Comparison of ENCODE assay signal across 15 cellular contexts in the genomic region with DNA sequence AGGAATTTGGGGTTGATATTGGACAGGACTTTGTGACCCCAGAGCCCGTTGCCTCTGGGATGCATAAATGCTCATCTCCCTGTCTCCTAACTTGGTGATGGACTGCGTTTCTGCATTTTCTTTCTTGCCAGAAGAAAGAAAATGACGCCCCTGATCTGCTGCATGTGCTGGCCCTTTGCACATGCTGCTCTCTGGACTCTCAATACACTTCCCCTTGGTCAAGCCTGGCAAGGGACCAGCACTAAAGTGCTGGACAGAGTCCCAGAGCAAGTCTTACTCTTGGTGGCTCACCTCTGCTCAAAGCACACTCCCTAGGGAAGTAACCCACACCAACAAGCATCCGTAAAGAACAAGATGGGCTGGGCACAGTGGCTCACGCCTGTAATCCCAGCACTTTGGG. TPM values are rescaled to one million over a fixed set of nuclear protein-coding genes. Genes with fewer than 3 reads are reported as not detected.
DNase-seq lines count a peak whose midpoint lies in the region; ATAC-seq and TF ChIP-seq lines count a peak whose summit lies in the region.
"Had no signal": no experiment of that assay in that cellular context is flagged by ENCODE, and none has a peak within 500 bp of the region (broad histone marks: within the 10 kb centered on the region; RNA-seq: fewer than 3 reads in every experiment).

No MANE protein-coding gene starts in this region.

- peaks cover 38% of the 10 kb centered on the region for H3K4me1 Mint-ChIP-seq in GM23338

- H3K4me1 ChIP-seq in GM23338 (ENCODE audit: insufficient read depth) (peaks cover 28% of the 10 kb centered on the region), Peyer's patch (peaks cover 0 to 91% (median 18%) of the 10 kb centered on the region in 4 donors), rectal smooth muscle tissue (ENCODE audit: control insufficient read depth, insufficient read depth, low read length) (peaks cover 50% of the 10 kb centered on the region), mesendoderm (ENCODE audit: control insufficient read depth, low read depth, low read length) (peaks cover 3% of the 10 kb centered on the region)

- no peak overlapping the region for H4K8ac ChIP-seq in mesendoderm (ENCODE audit: low read depth, low read length)

- H3K36me3 ChIP-seq in GM23338 (ENCODE audit: insufficient read depth): peaks cover 10% of the 10 kb centered on the region; the same call in 1 of the 2 replicates
- H3K36me3 ChIP-seq in Peyer's patch: peaks cover 0 to 67% (median 0%) of the 10 kb centered on the region in 3 donors
- peaks cover 25% of the 10 kb centered on the region for H3K36me3 ChIP-seq in rectal smooth muscle tissue (ENCODE audit: control insufficient read depth, insufficient read depth, low read length)
- peaks cover 4% of the 10 kb centered on the region for H3K36me3 ChIP-seq in mesendoderm (ENCODE audit: control insufficient read depth, insufficient read depth, low read length)

- H3K4ac ChIP-seq in mesendoderm (ENCODE audit: low read depth, low read length): no peak overlapping the region

- H3K4me3 ChIP-seq in GM23338 (no peak overlapping the region), Peyer's patch (no peak overlapping the region), rectal smooth muscle tissue (ENCODE audit: low read length) (no peak overlapping the region), mesendoderm (ENCODE audit: low read length) (no peak overlapping the region)

- DNase-seq in GM23338 (ENCODE audit: low spot score): no peak
- DNase-seq in Peyer's patch: no peak
- peak; percentile 60 for DNase-seq in fibroblast of gingiva (ENCODE audit: low read depth)
- no peak for DNase-seq in DMS53 (lab: John Stamatoyannopoulos, UW)
- DNase-seq in mesendoderm: no peak
- DNase-seq in NCI-H446 (lab: John Stamatoyannopoulos, UW): no peak
- DNase-seq: activated effector memory CD4-positive, alpha-beta T cell treated with Interleukin-2 at 50 U/mL for 16 hours; H7; head of caudate nucleus; NCI-H226; stimulated activated CD8-positive, alpha-beta memory T cell treated with anti-CD3 and anti-CD28 coated beads, Interleukin-4, amount 100 ng/mL, for 48 hours had no signal

- peaks cover 21% of the 10 kb centered on the region for H4K20me1 ChIP-seq in GM23338 (replicated peaks; ENCODE audit: insufficient read depth)

- no peak overlapping the region for H4K5ac ChIP-seq in mesendoderm (ENCODE audit: low read length)

- H3K27me3 Mint-ChIP-seq in GM23338 (ENCODE audit: insufficient read depth, low read depth, poor library complexity): peaks cover 7% of the 10 kb centered on the region
- H3K27me3 Mint-ChIP-seq: dendritic cell treated with granulocyte-macrophage colony-stimulating factor and Interleukin-4, amounts not matched to agents 40 ng/mL and 50 ng/mL, for 4 days had no signal

- H3F3A ChIP-seq in GM23338 (replicated peaks; ENCODE audit: low read depth): no peaks in the 10 kb centered on the region

- no peak for TF ChIP-seq CTCF in GM23338 (conservative IDR thresholded peaks at IDR 0.05; ENCODE audit: low read depth in 2 of 2)
- TF ChIP-seq CTCF in Peyer's patch (IDR thresholded peaks at IDR 0.05): no peak

- H3K18ac ChIP-seq in mesendoderm (ENCODE audit: low read length): no peak overlapping the region

- TF ChIP-seq POLR2A in Peyer's patch (IDR thresholded peaks at IDR 0.05): no peak

- no peak overlapping the region for H2BK120ac ChIP-seq in mesendoderm (ENCODE audit: low read depth, low read length)

- no peak overlapping the region for H3K56ac ChIP-seq in mesendoderm (ENCODE audit: low read length)

- H2BK15ac ChIP-seq in mesendoderm (replicated peaks; ENCODE audit: low read depth): no peak overlapping the region

- H2BK5ac ChIP-seq in mesendoderm (ENCODE audit: low read length): no peak overlapping the region

- peaks cover 91% of the 10 kb centered on the region for H3K79me2 ChIP-seq in GM23338 (replicated peaks; ENCODE audit: insufficient read depth)
- peaks cover 74% of the 10 kb centered on the region for H3K79me2 ChIP-seq in mesendoderm (ENCODE audit: control insufficient read depth, insufficient read depth, low read length)

- H3K9me2 ChIP-seq in GM23338 (ENCODE audit: insufficient read depth): no peaks in the 10 kb centered on the region

- H3K23ac ChIP-seq in mesendoderm (ENCODE audit: low read length): no peak overlapping the region

- ATAC-seq in GM23338: no peak
- ATAC-seq in HG02852 (IDR thresholded peaks at IDR 0.05; ENCODE audit: unreplicated experiment): no peak

- no peak overlapping the region for H3K4me3 Mint-ChIP-seq in GM23338
- H3K4me3 Mint-ChIP-seq: dendritic cell treated with granulocyte-macrophage colony-stimulating factor and Interleukin-4, amounts not matched to agents 40 ng/mL and 50 ng/mL, for 4 days had no signal

- peaks cover 27% of the 10 kb centered on the region for H3K79me1 ChIP-seq in mesendoderm (ENCODE audit: low read length)

- no peak overlapping the region for H3K27ac Mint-ChIP-seq in GM23338
- H3K27ac Mint-ChIP-seq: dendritic cell treated with granulocyte-macrophage colony-stimulating factor and Interleukin-4, amounts not matched to agents 40 ng/mL and 50 ng/mL, for 4 days had no signal

- peaks cover 37% of the 10 kb centered on the region for H3K36me3 Mint-ChIP-seq in GM23338 (ENCODE audit: low read depth)

- no peak overlapping the region for H2AK5ac ChIP-seq in mesendoderm (ENCODE audit: low read length)

- H3K9me3 Mint-ChIP-seq in GM23338: no peaks in the 10 kb centered on the region
- H3K9me3 Mint-ChIP-seq: dendritic cell treated with granulocyte-macrophage colony-stimulating factor and Interleukin-4, amounts not matched to agents 40 ng/mL and 50 ng/mL, for 4 days had no signal

- H3K9ac ChIP-seq in rectal smooth muscle tissue (ENCODE audit: low read length) (no peak overlapping the region), mesendoderm (ENCODE audit: low read length) (no peak overlapping the region)

- no CpG with 5 or more reads among the region's 5 CpGs for WGBS in mesendoderm (ENCODE audit: extremely low coverage, insufficient coverage, low lambda C conversion rate)

- H2AFZ ChIP-seq in GM23338: no peak overlapping the region

- no peaks in the 10 kb centered on the region for H3K27me3 ChIP-seq in GM23338 (ENCODE audit: insufficient read depth)
- H3K27me3 ChIP-seq in Peyer's patch: no peaks in the 10 kb centered on the region
- H3K27me3 ChIP-seq in rectal smooth muscle tissue (ENCODE audit: control insufficient read depth, insufficient read depth, low read length): no peaks in the 10 kb centered on the region
- no peaks in the 10 kb centered on the region for H3K27me3 ChIP-seq in mesendoderm (ENCODE audit: insufficient read depth, low read length, poor library complexity)

- H3K4me2 ChIP-seq in GM23338 (no peak overlapping the region), mesendoderm (ENCODE audit: low read length) (no peak overlapping the region)

- no peaks in the 10 kb centered on the region for H3K9me3 ChIP-seq in Peyer's patch

- H3K27ac ChIP-seq in GM23338 (ENCODE audit: low read depth) (peak overlapping the region; percentile 55; the same call in 1 of the 2 replicates), Peyer's patch (peak overlapping the region; percentile 10 to 32 (median 25)), rectal smooth muscle tissue (ENCODE audit: low read depth, low read length) (peak overlapping the region; percentile 47), mesendoderm (ENCODE audit: low read depth, low read length) (no peak overlapping the region)
- H3K27ac ChIP-seq: VCaP had no signal

TF ChIP-seq in GM23338, 12 proteins besides CTCF, POLR2A, EP300 and RAD21 (continues in another document):
- TF ChIP-seq NANOG (IDR thresholded peaks at IDR 0.05; ENCODE audit: borderline replicate concordance): no peak
- TF ChIP-seq JUNB (IDR thresholded peaks at IDR 0.05; ENCODE audit: unreplicated experiment): peak; percentile 29
- TF ChIP-seq POLR2AphosphoS5 (IDR thresholded peaks at IDR 0.05; ENCODE audit: low read depth): no peak

RNA-seq across cellular contexts. Expression of gene MYH9, which starts 40.7 kb away (rescaled TPM):
- 204 and 233 TPM in 2 replicates for total RNA-seq in GM23338 (2014; rRNA removed; shearing (Covaris generic))
- 55.4 and 58.4 TPM in 2 replicates for polyA plus RNA-seq in GM23338 (2016; fragmentation: Nextera tagmentation; extraction: Ambion mirVana)
- 100 to 1,000 TPM; 337 to 553 (median 433) TPM for total RNA-seq in Peyer's patch
- 110 TPM for polyA plus RNA-seq in mesendoderm (2013, experiment 1 of 2)
- polyA plus RNA-seq in mesendoderm (2013, experiment 2 of 2): 111 TPM
